12 cellular contexts compared by ENCODE assay signal in the genomic region with DNA sequence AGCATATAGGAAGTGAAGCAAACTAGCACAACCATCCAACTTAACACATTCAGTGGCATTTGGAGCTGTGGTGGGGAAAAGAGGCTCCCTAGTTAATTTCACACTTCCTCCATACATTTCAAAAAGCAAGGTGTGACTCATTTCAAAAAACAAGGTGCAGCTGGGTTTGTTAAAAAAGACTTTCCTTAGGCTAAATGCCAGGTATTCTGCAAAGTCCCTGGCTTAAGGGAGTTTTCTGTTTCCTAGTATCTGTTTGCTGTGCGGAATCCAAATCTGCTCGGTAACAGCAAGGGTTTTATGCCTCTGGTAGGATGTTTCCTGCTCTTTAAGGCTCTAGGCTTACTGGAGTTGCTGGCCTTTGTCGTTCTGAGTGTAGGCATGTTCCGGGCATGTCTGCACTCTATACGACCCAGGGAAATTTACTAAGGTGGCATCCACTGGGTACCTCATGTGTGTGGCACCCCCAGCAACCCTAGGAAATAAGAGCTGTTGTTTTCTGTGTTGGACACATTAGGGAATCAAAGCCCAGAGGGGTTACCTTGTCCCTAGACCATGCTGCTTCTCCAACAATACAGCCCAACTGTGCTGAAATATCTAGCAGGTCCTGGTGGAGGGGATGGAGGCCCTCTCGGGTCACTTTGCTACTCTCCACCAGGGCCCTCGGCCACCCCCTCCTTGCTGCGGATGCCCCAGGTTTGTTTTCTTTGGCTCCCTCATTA. TPM values are rescaled to one million over a fixed set of nuclear protein-coding genes. Genes with fewer than 3 reads are reported as not detected.
DNase-seq lines count a peak whose midpoint lies in the region; ATAC-seq and TF ChIP-seq lines count a peak whose summit lies in the region.
"Had no signal": no experiment of that assay in that cellular context is flagged by ENCODE, and none has a peak within 500 bp of the region (broad histone marks: within the 10 kb centered on the region; RNA-seq: fewer than 3 reads in every experiment).

No MANE protein-coding gene starts in this region.

- peak overlapping the region in 34 of 59 donors; percentile 2 to 74 (median 44) for H3K27ac ChIP-seq in dorsolateral prefrontal cortex

- peaks cover 50 to 83% of the 10 kb centered on the region in 2 donors for H3K4me1 Mint-ChIP-seq in stimulated activated naive B cell treated with anti-CD40 and anti-IgM and Interleukin-4, amounts not matched to agents 10 μg/mL and 1 μg/mL and 100 μg/mL, for 72 hours

- intact Hi-C loops in dorsolateral prefrontal cortex (cut with DNase I): no loop called here

- ATAC-seq in HG03342 (IDR thresholded peaks at IDR 0.05; ENCODE audit: unreplicated experiment): peak; percentile 29
- peak in 1 of 2 donors; percentile 15 for ATAC-seq in stimulated activated naive B cell treated with anti-CD40 and anti-IgM and Interleukin-4, amounts not matched to agents 10 μg/mL and 1 μg/mL and 100 μg/mL, for 72 hours (replicated peaks)
- ATAC-seq in HG02973 (IDR thresholded peaks at IDR 0.05; ENCODE audit: unreplicated experiment): no peak
- ATAC-seq: activated CD4-positive, CD25-positive, alpha-beta regulatory T cell treated with anti-CD3 and anti-CD28 coated beads, Interleukin-2, amount 50 U/mL, for 24 hours had no signal

- DNase-seq in NCI-H2196 (lab: John Stamatoyannopoulos, UW; ENCODE audit: unreplicated experiment) (peak; percentile 12), NCI-H2196 treated with DMSO at 0.1 percent for 48 hours (lab: John Stamatoyannopoulos, UW; ENCODE audit: unreplicated experiment) (no peak), dorsolateral prefrontal cortex (no peak), NCI-H1105 (lab: John Stamatoyannopoulos, UW) (no peak)
- DNase-seq in stimulated activated naive B cell treated with anti-CD40 and anti-IgM and Interleukin-4, amounts not matched to agents 10 μg/mL and 1 μg/mL and 100 μg/mL, for 72 hours: no peak
- no peak for DNase-seq in activated CD8-positive, alpha-beta memory T cell treated with anti-CD3 and anti-CD28 coated beads, Interleukin-2, amount 50 U/mL, for 48 hours
- DNase-seq: activated naive CD4-positive, alpha-beta T cell had no signal

- H3K9me3 Mint-ChIP-seq in stimulated activated naive B cell treated with anti-CD40 and anti-IgM and Interleukin-4, amounts not matched to agents 10 μg/mL and 1 μg/mL and 100 μg/mL, for 72 hours: no peaks in the 10 kb centered on the region
- H3K9me3 Mint-ChIP-seq: type B pancreatic cell had no signal

- TF ChIP-seq CTCF in dorsolateral prefrontal cortex (IDR thresholded peaks at IDR 0.05 in 54 of 56, conservative IDR thresholded peaks at IDR 0.05 in 2 of 56; ENCODE audit: low read depth in 1 of 56, partially characterized antibody in 56 of 56): no peak

- no peaks in the 10 kb centered on the region for H3K36me3 Mint-ChIP-seq in stimulated activated naive B cell treated with anti-CD40 and anti-IgM and Interleukin-4, amounts not matched to agents 10 μg/mL and 1 μg/mL and 100 μg/mL, for 72 hours
- H3K36me3 Mint-ChIP-seq: type B pancreatic cell had no signal

- H3K4me3 ChIP-seq in dorsolateral prefrontal cortex: no peak overlapping the region

- H3K4me3 Mint-ChIP-seq in stimulated activated naive B cell treated with anti-CD40 and anti-IgM and Interleukin-4, amounts not matched to agents 10 μg/mL and 1 μg/mL and 100 μg/mL, for 72 hours: peak overlapping the region; percentile 10 to 12
- H3K4me3 Mint-ChIP-seq: type B pancreatic cell had no signal

- peak overlapping the region; percentile 9 for H3K27ac Mint-ChIP-seq in stimulated activated naive B cell treated with anti-CD40 and anti-IgM and Interleukin-4, amounts not matched to agents 10 μg/mL and 1 μg/mL and 100 μg/mL, for 72 hours
- H3K27ac Mint-ChIP-seq: type B pancreatic cell had no signal

- H3K27me3 ChIP-seq in dorsolateral prefrontal cortex: no peaks in the 10 kb centered on the region

- no peaks in the 10 kb centered on the region for H3K27me3 Mint-ChIP-seq in stimulated activated naive B cell treated with anti-CD40 and anti-IgM and Interleukin-4, amounts not matched to agents 10 μg/mL and 1 μg/mL and 100 μg/mL, for 72 hours

RNA-seq across cellular contexts. Expression of gene MSGN1, which starts 0.6 kb away (rescaled TPM):
- not detected for total RNA-seq in dorsolateral prefrontal cortex
- total RNA-seq: A673 had no signal
